In genomic region chr3:12663936-12664908, GRCh38 we compare ENCODE assay signal across 8 cellular contexts. TPM values are rescaled to one million over a fixed set of nuclear protein-coding genes. Genes with fewer than 3 reads are reported as not detected.
DNase-seq lines count a peak whose midpoint lies in the region; FAIRE-seq and TF ChIP-seq lines count a peak whose summit lies in the region.

TSS of gene RAF1 (minus strand) at chr3:12664117. CDS start at chr3:12618721, 45,396 bp downstream.

- no peaks in the 10 kb centered on the region for H3K36me3 ChIP-seq in neutrophil

- DNase-seq in GM03348 (ENCODE audit: low spot score) (peak; percentile 98), HFF-Myc (ENCODE audit: extremely low read depth, low read depth) (peak; percentile 90), NAMALWA (ENCODE audit: low spot score) (peak; percentile 99), SK-N-DZ (ENCODE audit: low spot score) (peak; percentile 99), frontal cortex (ENCODE audit: low spot score in 2 of 2) (peak; percentile 87 to 95), substantia nigra (lab: John Stamatoyannopoulos, UW) (peak; percentile 87 to 99 (median 98))
- peak; percentile 98 for DNase-seq in activated naive CD4-positive, alpha-beta T cell treated with anti-CD3 and anti-CD28 coated beads for 36 hours

- no peak for FAIRE-seq in frontal cortex (lab: Jason Lieb, UNC)

- H3K4me1 Mint-ChIP-seq in activated naive CD4-positive, alpha-beta T cell treated with anti-CD3 and anti-CD28 coated beads for 36 hours (ENCODE audit: low read depth): peaks cover 28% of the 10 kb centered on the region

- H3K4me3 Mint-ChIP-seq in activated naive CD4-positive, alpha-beta T cell treated with anti-CD3 and anti-CD28 coated beads for 36 hours: peak within 1 kb of the TSS; percentile 82

- peaks cover 5% of the 10 kb centered on the region for H3K36me3 Mint-ChIP-seq in activated naive CD4-positive, alpha-beta T cell treated with anti-CD3 and anti-CD28 coated beads for 36 hours (ENCODE audit: low read depth)

- intact Hi-C loops in activated naive CD4-positive, alpha-beta T cell treated with anti-CD3 and anti-CD28 coated beads for 36 hours (cut with micrococcal nuclease): loop anchor here (1.0 to 10.0 kb wide), 12 partner anchors 37 to 1392 kb away; partner anchors contain the start of genes ATG7, MKRN2, NUP210 and RPL32

- H3K9me3 Mint-ChIP-seq in activated naive CD4-positive, alpha-beta T cell treated with anti-CD3 and anti-CD28 coated beads for 36 hours: no peaks in the 10 kb centered on the region

- H3K27me3 ChIP-seq in neutrophil: no peaks in the 10 kb centered on the region

- H3K4me3 ChIP-seq in HFF-Myc (replicated peaks; ENCODE audit: low read depth, low read length): peak within 1 kb of the TSS; percentile 92
- H3K4me3 ChIP-seq in neutrophil (ENCODE audit: low read depth in 1 of 2, low read length in 1 of 2): peak within 1 kb of the TSS; percentile 96 to 100

- H3K27ac Mint-ChIP-seq in activated naive CD4-positive, alpha-beta T cell treated with anti-CD3 and anti-CD28 coated beads for 36 hours: peak within 1 kb of the TSS; percentile 98

- CTCF ChIA-PET in activated naive CD4-positive, alpha-beta T cell treated with anti-CD3 and anti-CD28 coated beads for 36 hours (lab: Charles Lee): interaction anchor here (0.7 to 1.2 kb wide), 4 partner anchors 42 to 57 kb away, joined by 3 to 4 read pairs (median 3); no protein-coding TSS in a partner anchor

- H3K4me1 ChIP-seq in neutrophil (ENCODE audit: control insufficient read depth in 1 of 2, insufficient read depth in 1 of 2, low read depth in 1 of 2, low read length in 1 of 2): peaks cover 43 to 52% of the 10 kb centered on the region in 2 experiments

- TF ChIP-seq CTCF in HFF-Myc (IDR thresholded peaks at IDR 0.05; ENCODE audit: low read depth, low read length, missing control alignments) (no peak), neutrophil (IDR thresholded peaks at IDR 0.05) (peak; percentile 66)

- H3K9me3 ChIP-seq in neutrophil: no peaks in the 10 kb centered on the region

- no peaks in the 10 kb centered on the region for H3K27me3 Mint-ChIP-seq in activated naive CD4-positive, alpha-beta T cell treated with anti-CD3 and anti-CD28 coated beads for 36 hours (ENCODE audit: low read depth)

- peak within 1 kb of the TSS; percentile 100 for H3K27ac ChIP-seq in neutrophil
- H3K27ac ChIP-seq in substantia nigra (ENCODE audit: low read depth, low read length, poor library complexity, severe bottlenecking): peak within 1 kb of the TSS; percentile 98

RNA-seq across cellular contexts. Expression of gene RAF1, which starts in this region (rescaled TPM):
- polyA plus RNA-seq in SK-N-DZ (2014; cell fraction: cytosol; rRNA removed): 141 and 146 TPM in 2 replicates
- 241 and 267 TPM in 2 replicates for polyA plus RNA-seq in SK-N-DZ (2014; cell fraction: nucleus; rRNA removed)
- 10 to 100 TPM; 62.5 to 68.5 TPM for total RNA-seq in activated naive CD4-positive, alpha-beta T cell treated with anti-CD3 and anti-CD28 coated beads for 36 hours
- total RNA-seq in frontal cortex: 199 TPM

Comparison
In these comparisons a context has a peak if more than half of its experiments do, and no peak if none do; other contexts are left out.
1. Peak in every context shown above with its lines: DNase-seq, H3K4me3 ChIP-seq and H3K27ac ChIP-seq.